24 cellular contexts compared by ENCODE assay signal in the genomic region with DNA sequence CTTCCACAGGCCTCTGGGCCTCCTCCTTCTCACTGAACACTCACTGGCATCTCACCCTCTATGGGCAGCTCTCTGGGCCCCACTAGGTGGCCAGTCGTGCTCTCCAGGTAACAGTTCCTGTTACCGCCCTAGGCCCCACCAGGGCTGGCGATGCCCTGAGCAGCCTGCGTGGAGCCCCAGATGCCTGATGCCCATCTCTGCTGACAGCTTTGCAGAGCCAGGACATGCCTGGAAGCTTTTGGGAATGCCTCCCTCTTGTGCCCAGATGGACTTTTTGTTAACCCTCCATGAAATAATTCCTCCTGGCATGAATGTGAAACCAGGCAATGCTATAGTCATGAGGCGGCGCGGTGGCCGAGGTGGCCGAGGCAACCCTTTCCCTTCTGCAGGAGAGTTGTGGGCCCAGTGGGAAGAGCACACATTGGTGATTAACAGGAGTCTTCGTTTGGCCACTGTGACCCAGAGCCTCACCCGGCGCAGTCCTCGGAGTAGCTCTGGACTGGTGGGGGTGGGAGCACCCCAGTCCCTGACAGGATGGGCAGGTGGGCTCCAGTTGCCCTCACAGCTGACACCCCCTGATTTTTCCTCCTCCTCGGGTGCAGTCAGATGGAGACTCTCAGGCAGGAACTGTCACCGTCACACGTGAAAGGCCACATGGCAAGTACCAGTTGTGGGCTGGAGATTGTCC.
"Had no signal": no experiment of that assay in that cellular context is flagged by ENCODE, and none has a peak within 500 bp of the region (broad histone marks: within the 10 kb centered on the region; RNA-seq: fewer than 3 reads in every experiment).

No MANE protein-coding gene starts in this region.

- H3K27ac Mint-ChIP-seq: activated CD4-positive, alpha-beta memory T cell treated with anti-CD3 and anti-CD28 coated beads for 36 hours; activated naive CD4-positive, alpha-beta T cell treated with anti-CD3 and anti-CD28 coated beads for 36 hours; activated naive CD8-positive, alpha-beta T cell treated with anti-CD3 and anti-CD28 coated beads, Interleukin-2, amount 10 ng/mL, durations not matched to agents 7 days and 5 days; activated T-cell treated with anti-CD3 and anti-CD28 coated beads, Interleukin-2, amount 50 U/mL, for 72 hours; dendritic cell treated with granulocyte-macrophage colony-stimulating factor and Interleukin-4, amounts not matched to agents 40 ng/mL and 50 ng/mL, for 4 days; natural killer cell; stimulated activated naive B cell treated with anti-CD40 and anti-IgM and Interleukin-4, amounts not matched to agents 10 μg/mL and 1 μg/mL and 100 μg/mL, for 72 hours; T-helper 1 cell treated with Interleukin-12 subunit alpha and Interleukin-12 subunit beta and Interleukin-4 antibody, amounts not matched to agents 30 μg/mL and 1 μg/mL, for 36 hours had no signal

- DNase-seq: activated CD4-positive, alpha-beta memory T cell treated with anti-CD3 and anti-CD28 coated beads for 36 hours; activated CD4-positive, alpha-beta T cell treated with anti-CD3 and anti-CD28 coated beads for 4 hours; activated CD4-positive, CD25-positive, alpha-beta regulatory T cell; activated effector memory CD4-positive, alpha-beta T cell treated with Interleukin-2 at 50 U/mL for 16 hours; activated naive CD4-positive, alpha-beta T cell treated with anti-CD3 and anti-CD28 coated beads for 36 hours; activated naive CD8-positive, alpha-beta T cell treated with anti-CD3 and anti-CD28 coated beads, Interleukin-2, amount 10 ng/mL, durations not matched to agents 7 days and 5 days; activated T-cell treated with anti-CD3 and anti-CD28 coated beads, Interleukin-2, amount 50 U/mL, for 72 hours; amniotic stem cell; effector CD4-positive, alpha-beta T cell; erythroblast; foreskin keratinocyte; hypothalamus; left ventricle myocardium superior; mammary epithelial cell; midbrain; natural killer cell; retina; stimulated activated CD4-positive, alpha-beta T cell treated with anti-CD3 and anti-CD28 coated beads, Interleukin-2, amount 100 ng/mL, for 48 hours; stimulated activated CD8-positive, alpha-beta memory T cell treated with anti-CD3 and anti-CD28 coated beads, Interleukin-4, amount 100 ng/mL, for 48 hours; stimulated activated naive B cell treated with anti-CD40 and anti-IgM and Interleukin-4, amounts not matched to agents 10 μg/mL and 1 μg/mL and 100 μg/mL, for 72 hours; T1000; thyroid gland had no signal

- H3K4me3 ChIP-seq: thyroid gland had no signal

- H3K4me1 Mint-ChIP-seq: activated naive CD8-positive, alpha-beta T cell treated with anti-CD3 and anti-CD28 coated beads, Interleukin-2, amount 10 ng/mL, durations not matched to agents 7 days and 5 days; natural killer cell had no signal

- H3K27me3 Mint-ChIP-seq: activated CD4-positive, alpha-beta memory T cell treated with anti-CD3 and anti-CD28 coated beads for 36 hours; activated naive CD8-positive, alpha-beta T cell treated with anti-CD3 and anti-CD28 coated beads, Interleukin-2, amount 10 ng/mL, durations not matched to agents 7 days and 5 days; stimulated activated naive B cell treated with anti-CD40 and anti-IgM and Interleukin-4, amounts not matched to agents 10 μg/mL and 1 μg/mL and 100 μg/mL, for 72 hours had no signal

- H3K9me3 ChIP-seq: thyroid gland had no signal

- H3K27me3 ChIP-seq: foreskin keratinocyte, thyroid gland had no signal

- H3K36me3 ChIP-seq: thyroid gland had no signal

- H3K9me3 Mint-ChIP-seq: activated CD4-positive, alpha-beta memory T cell treated with anti-CD3 and anti-CD28 coated beads for 36 hours; activated naive CD4-positive, alpha-beta T cell treated with anti-CD3 and anti-CD28 coated beads for 36 hours; activated naive CD8-positive, alpha-beta T cell treated with anti-CD3 and anti-CD28 coated beads, Interleukin-2, amount 10 ng/mL, durations not matched to agents 7 days and 5 days; activated T-cell treated with anti-CD3 and anti-CD28 coated beads, Interleukin-2, amount 50 U/mL, for 72 hours; dendritic cell treated with granulocyte-macrophage colony-stimulating factor and Interleukin-4, amounts not matched to agents 40 ng/mL and 50 ng/mL, for 4 days; natural killer cell; stimulated activated naive B cell treated with anti-CD40 and anti-IgM and Interleukin-4, amounts not matched to agents 10 μg/mL and 1 μg/mL and 100 μg/mL, for 72 hours; T-helper 1 cell treated with Interleukin-12 subunit alpha and Interleukin-12 subunit beta and Interleukin-4 antibody, amounts not matched to agents 30 μg/mL and 1 μg/mL, for 36 hours had no signal

- ATAC-seq: activated T-cell treated with anti-CD3 and anti-CD28 coated beads, Interleukin-2, amount 50 U/mL, for 72 hours; foreskin keratinocyte; left ventricle myocardium superior; natural killer cell; stimulated activated naive B cell treated with anti-CD40 and anti-IgM and Interleukin-4, amounts not matched to agents 10 μg/mL and 1 μg/mL and 100 μg/mL, for 72 hours had no signal

- H3K27ac ChIP-seq: foreskin keratinocyte, thyroid gland had no signal

- H3K4me3 Mint-ChIP-seq: activated CD4-positive, alpha-beta memory T cell treated with anti-CD3 and anti-CD28 coated beads for 36 hours; activated naive CD4-positive, alpha-beta T cell treated with anti-CD3 and anti-CD28 coated beads for 36 hours; activated naive CD8-positive, alpha-beta T cell treated with anti-CD3 and anti-CD28 coated beads, Interleukin-2, amount 10 ng/mL, durations not matched to agents 7 days and 5 days; activated T-cell treated with anti-CD3 and anti-CD28 coated beads, Interleukin-2, amount 50 U/mL, for 72 hours; dendritic cell treated with granulocyte-macrophage colony-stimulating factor and Interleukin-4, amounts not matched to agents 40 ng/mL and 50 ng/mL, for 4 days; natural killer cell; stimulated activated naive B cell treated with anti-CD40 and anti-IgM and Interleukin-4, amounts not matched to agents 10 μg/mL and 1 μg/mL and 100 μg/mL, for 72 hours; T-helper 1 cell treated with Interleukin-12 subunit alpha and Interleukin-12 subunit beta and Interleukin-4 antibody, amounts not matched to agents 30 μg/mL and 1 μg/mL, for 36 hours had no signal

- H3K36me3 Mint-ChIP-seq: activated CD4-positive, alpha-beta memory T cell treated with anti-CD3 and anti-CD28 coated beads for 36 hours; activated naive CD8-positive, alpha-beta T cell treated with anti-CD3 and anti-CD28 coated beads, Interleukin-2, amount 10 ng/mL, durations not matched to agents 7 days and 5 days; natural killer cell had no signal
